Comparison of ENCODE assay signal across 9 cellular contexts in genomic region chr5:150562832-150563231, GRCh38. TPM values are rescaled to one million over a fixed set of nuclear protein-coding genes. Genes with fewer than 3 reads are reported as not detected.
DNase-seq lines count a peak whose midpoint lies in the region; ATAC-seq and TF ChIP-seq lines count a peak whose summit lies in the region.
"Had no signal": no experiment of that assay in that cellular context is flagged by ENCODE, and none has a peak within 500 bp of the region (broad histone marks: within the 10 kb centered on the region; RNA-seq: fewer than 3 reads in every experiment).

No MANE protein-coding gene starts in this region.

- no peaks in the 10 kb centered on the region for H3K27me3 ChIP-seq in SJCRH30
- no peaks in the 10 kb centered on the region for H3K27me3 ChIP-seq in fibroblast of lung (ENCODE audit: control insufficient read depth, insufficient read depth, low read length)

- ATAC-seq in stimulated activated naive CD8-positive, alpha-beta T cell treated with anti-CD3 and anti-CD28 coated beads, Interleukin-15, Interleukin-2, amounts not matched to agents 100 U/mL and 50 U/mL, for 24 hours: no peak
- ATAC-seq in GM19351 (IDR thresholded peaks at IDR 0.05; ENCODE audit: unreplicated experiment): no peak
- no peak for ATAC-seq in GM21717 (IDR thresholded peaks at IDR 0.05; ENCODE audit: unreplicated experiment)

- H3K4me1 Mint-ChIP-seq in HFFc6 (ENCODE audit: low read depth): peaks cover 42% of the 10 kb centered on the region
- H3K4me1 Mint-ChIP-seq in T-helper 2 cell treated with Interferon-gamma antibody and Interleukin-4, amounts not matched to agents 5 μg/mL and 100 μg/mL, for 36 hours (ENCODE audit: low read depth): peaks cover 5% of the 10 kb centered on the region
- H3K4me1 Mint-ChIP-seq: activated B cell treated with CpG ODN at 0.5 μM for 24 hours had no signal

- TF ChIP-seq CTCF in HFFc6 (IDR thresholded peaks at IDR 0.05) (peak; percentile 89), fibroblast of lung (conservative IDR thresholded peaks at IDR 0.05 in 1 of 2, IDR thresholded peaks at IDR 0.05 in 1 of 2; ENCODE audit: low read depth in 1 of 2, low read length in 2 of 2) (peak; percentile 38 to 56)

- no peak overlapping the region for H3K9ac ChIP-seq in fibroblast of lung (ENCODE audit: insufficient read depth, low read length)

- H3K9me3 Mint-ChIP-seq in HFFc6: peaks cover 5% of the 10 kb centered on the region; the same call in 1 of the 2 replicates
- no peaks in the 10 kb centered on the region for H3K9me3 Mint-ChIP-seq in T-helper 2 cell treated with Interferon-gamma antibody and Interleukin-4, amounts not matched to agents 5 μg/mL and 100 μg/mL, for 36 hours
- H3K9me3 Mint-ChIP-seq: activated B cell treated with CpG ODN at 0.5 μM for 24 hours had no signal

- H3K27me3 Mint-ChIP-seq in HFFc6 (ENCODE audit: insufficient read depth): peaks cover 9% of the 10 kb centered on the region
- H3K27me3 Mint-ChIP-seq in T-helper 2 cell treated with Interferon-gamma antibody and Interleukin-4, amounts not matched to agents 5 μg/mL and 100 μg/mL, for 36 hours (ENCODE audit: low read depth): peaks cover 5% of the 10 kb centered on the region
- H3K27me3 Mint-ChIP-seq: activated B cell treated with CpG ODN at 0.5 μM for 24 hours had no signal

- no peak overlapping the region for H3K27ac ChIP-seq in SJCRH30
- H3K27ac ChIP-seq in fibroblast of lung (ENCODE audit: insufficient read depth, low read length): no peak overlapping the region

- H3K79me2 ChIP-seq in fibroblast of lung (ENCODE audit: control insufficient read depth, insufficient read depth, low read length): no peaks in the 10 kb centered on the region

- H3K4me1 ChIP-seq in SJCRH30 (peaks cover 4% of the 10 kb centered on the region; the same call in 1 of the 2 replicates), fibroblast of lung (ENCODE audit: control insufficient read depth, extremely low read depth, insufficient read depth, low read length) (no peaks in the 10 kb centered on the region)

- no peak overlapping the region for H2AFZ ChIP-seq in fibroblast of lung (ENCODE audit: low read length)

- H3K9me3 ChIP-seq in SJCRH30 (replicated peaks) (0 out of 2 replicates have a peak, but pooled peaks cover 3% of the 10 kb centered on the region), fibroblast of lung (ENCODE audit: control insufficient read depth, insufficient read depth, low read depth, low read length) (no peaks in the 10 kb centered on the region)

- H3K4me3 ChIP-seq in SJCRH30 (no peak overlapping the region), fibroblast of lung (replicated peaks in 1 of 4; ENCODE audit: control extremely low read depth in 1 of 4, insufficient read depth in 1 of 4, low read depth in 3 of 4, low read length in 4 of 4) (no peak overlapping the region)

- no peaks in the 10 kb centered on the region for H4K20me1 ChIP-seq in fibroblast of lung (ENCODE audit: control insufficient read depth, extremely low read depth, insufficient read depth, low read length)

- H3K36me3 Mint-ChIP-seq in HFFc6 (ENCODE audit: low read depth): peaks cover 9% of the 10 kb centered on the region
- H3K36me3 Mint-ChIP-seq in T-helper 2 cell treated with Interferon-gamma antibody and Interleukin-4, amounts not matched to agents 5 μg/mL and 100 μg/mL, for 36 hours (ENCODE audit: low read depth): no peaks in the 10 kb centered on the region

- DNase-seq in DMS53 treated with DMSO at 0.1 percent for 48 hours (lab: John Stamatoyannopoulos, UW; ENCODE audit: unreplicated experiment): peak; percentile 40
- peak; percentile 64 for DNase-seq in HFFc6
- peak; percentile 42 to 73 for DNase-seq in SJCRH30
- DNase-seq in fibroblast of lung (ENCODE audit: low read depth in 2 of 2): peak; percentile 51 to 71
- DNase-seq in stimulated activated naive CD8-positive, alpha-beta T cell treated with anti-CD3 and anti-CD28 coated beads, Interleukin-15, Interleukin-2, amounts not matched to agents 100 U/mL and 50 U/mL, for 24 hours: peak; percentile 24
- DNase-seq in T-helper 2 cell treated with Interferon-gamma antibody and Interleukin-4, amounts not matched to agents 5 μg/mL and 100 μg/mL, for 36 hours (ENCODE audit: low spot score): no peak
- DNase-seq: activated B cell treated with CpG ODN at 0.5 μM for 24 hours had no signal

- H3K4me2 ChIP-seq in fibroblast of lung (ENCODE audit: extremely low read depth, insufficient read depth, low read length): no peak overlapping the region

- H3K36me3 ChIP-seq in SJCRH30 (no peaks in the 10 kb centered on the region), fibroblast of lung (ENCODE audit: control insufficient read depth, insufficient read depth, low read length) (no peaks in the 10 kb centered on the region)

- no peak overlapping the region for H3K4me3 Mint-ChIP-seq in HFFc6
- H3K4me3 Mint-ChIP-seq in T-helper 2 cell treated with Interferon-gamma antibody and Interleukin-4, amounts not matched to agents 5 μg/mL and 100 μg/mL, for 36 hours: no peak overlapping the region
- H3K4me3 Mint-ChIP-seq: activated B cell treated with CpG ODN at 0.5 μM for 24 hours had no signal

- H3K27ac Mint-ChIP-seq in HFFc6: peak overlapping the region; percentile 1; the same call in 1 of the 2 replicates
- no peak overlapping the region for H3K27ac Mint-ChIP-seq in T-helper 2 cell treated with Interferon-gamma antibody and Interleukin-4, amounts not matched to agents 5 μg/mL and 100 μg/mL, for 36 hours
- H3K27ac Mint-ChIP-seq: activated B cell treated with CpG ODN at 0.5 μM for 24 hours had no signal

RNA-seq across cellular contexts. Expression of gene NDST1, which starts 54.9 kb away (rescaled TPM):
- 100 to 1,000 TPM; 126 to 199 (median 147) TPM for total RNA-seq in HFFc6 (2021; fragmentation: NEBNext Ultra II Directional; extraction: Animal tissue kit (Norgen Biotek cat#: 25700))
- total RNA-seq in SJCRH30 (2014; rRNA removed; shearing (Covaris generic)): 30.0 and 31.4 TPM in 2 replicates
- total RNA-seq in fibroblast of lung: 18.2 and 38.5 TPM in 2 replicates
- polyA plus RNA-seq in fibroblast of lung: 50.5 and 94.8 TPM in 2 replicates
- 69.9 and 152 TPM in 2 replicates for polyA plus RNA-seq in fibroblast of lung (2012)
- 218 and 448 TPM in 2 replicates for polyA minus RNA-seq in fibroblast of lung (ENCODE audit: low replicate concordance)
